Comparison of ENCODE assay signal across 16 cellular contexts in the genomic region with DNA sequence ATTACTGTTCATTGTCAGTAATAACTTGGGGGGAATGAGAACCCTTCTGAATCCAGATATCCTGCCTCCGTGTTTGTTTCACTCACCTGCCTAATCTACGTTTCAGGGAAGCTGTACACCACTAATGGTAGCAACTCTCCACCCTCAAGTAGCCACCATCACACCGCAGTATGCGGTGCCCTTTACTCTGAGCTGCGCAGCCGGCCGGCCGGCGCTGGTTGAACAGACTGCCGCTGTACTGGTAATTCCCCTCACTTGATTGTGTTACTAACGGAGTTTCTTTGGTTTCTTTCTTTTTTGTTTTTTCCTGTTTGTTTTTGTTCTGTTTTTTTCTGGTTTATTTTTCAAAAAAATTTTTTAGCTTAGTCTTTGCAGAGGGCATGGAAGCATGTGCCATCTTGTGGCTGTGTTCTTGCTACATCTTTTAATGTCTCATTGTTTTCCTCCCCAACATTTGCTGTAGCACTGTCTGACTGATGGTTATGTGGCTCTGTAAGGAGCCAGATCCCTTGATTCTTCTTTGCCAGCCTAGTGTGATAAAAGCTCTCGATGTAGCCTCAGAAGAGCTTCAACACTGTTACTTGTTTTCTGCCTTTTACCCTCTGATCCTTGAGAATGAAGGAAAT. TPM values are rescaled to one million over a fixed set of nuclear protein-coding genes. Genes with fewer than 3 reads are reported as not detected.
DNase-seq lines count a peak whose midpoint lies in the region; ATAC-seq and TF ChIP-seq lines count a peak whose summit lies in the region.
"Had no signal": no experiment of that assay in that cellular context is flagged by ENCODE, and none has a peak within 500 bp of the region (broad histone marks: within the 10 kb centered on the region; RNA-seq: fewer than 3 reads in every experiment).

No MANE protein-coding gene starts in this region.

- H3K4me3 ChIP-seq in A673 (ENCODE audit: low read depth, low read length, poor library complexity, severe bottlenecking), result no peak overlapping the region
- H3K4me3 ChIP-seq in DND-41 (ENCODE audit: low read depth in 1 of 2, low read length in 2 of 2), result no peak overlapping the region
- no peak overlapping the region for H3K4me3 ChIP-seq in fibroblast of mammary gland (ENCODE audit: control insufficient read depth, low read depth, low read length)
- no peak overlapping the region for H3K4me3 ChIP-seq in mammary epithelial cell (replicated peaks in 1 of 3; ENCODE audit: insufficient read depth in 1 of 3, low read depth in 2 of 3, low read length in 3 of 3)
- H3K4me3 ChIP-seq: gastrocnemius medialis, stomach had no signal

- POLR2A ChIA-PET in A673 (lab: Charles Lee; ENCODE audit: low non-redundant PET), result no interaction called here

- H4K20me1 ChIP-seq in DND-41 (ENCODE audit: insufficient read depth, low read length) (no peaks in the 10 kb centered on the region), mammary epithelial cell (ENCODE audit: insufficient read depth, low read length) (no peaks in the 10 kb centered on the region)

- H2AFZ ChIP-seq in DND-41 (ENCODE audit: low read depth, low read length) (no peak overlapping the region), mammary epithelial cell (ENCODE audit: low read depth, low read length) (no peak overlapping the region)

- DNase-seq in A673 (ENCODE audit: low spot score) (no peak), DND-41 (no peak), fibroblast of mammary gland (ENCODE audit: low read depth) (no peak), mammary epithelial cell (no peak), NCI-H748 treated with DMSO at 0.1 percent for 48 hours (lab: John Stamatoyannopoulos, UW) (no peak)
- DNase-seq: activated CD4-positive, alpha-beta T cell treated with anti-CD3 and anti-CD28 coated beads, Interleukin-2, amount 50 U/mL, for 1 hour; activated naive CD4-positive, alpha-beta T cell treated with anti-CD3 and anti-CD28 coated beads, Interleukin-2, amount 50 U/mL, for 16 hours; gastrocnemius medialis; NCI-H187 treated with DMSO at 0.1 percent for 48 hours; NCI-H774; right cardiac atrium; stomach had no signal

- H3K4me1 ChIP-seq in A673 (ENCODE audit: insufficient read depth, low read length, poor library complexity, severe bottlenecking), result peaks cover 6% of the 10 kb centered on the region
- no peaks in the 10 kb centered on the region for H3K4me1 ChIP-seq in DND-41 (ENCODE audit: insufficient read depth, low read length)
- no peaks in the 10 kb centered on the region for H3K4me1 ChIP-seq in mammary epithelial cell (ENCODE audit: insufficient read depth, low read length)
- H3K4me1 ChIP-seq: gastrocnemius medialis, stomach had no signal

- H3K9ac ChIP-seq in DND-41 (ENCODE audit: low read depth, low read length) (no peak overlapping the region), mammary epithelial cell (ENCODE audit: insufficient read depth, low read length) (no peak overlapping the region)

- in situ Hi-C loops in mammary epithelial cell (cut with MboI; ENCODE audit: low sequenced_read_pairs in 2 of 2), result no loop called here

- ATAC-seq in DND-41 (ENCODE audit: insufficient read depth, low read depth), result no peak
- no peak for ATAC-seq in GM21360 (IDR thresholded peaks at IDR 0.05; ENCODE audit: unreplicated experiment)
- no peak for ATAC-seq in HG03025 (IDR thresholded peaks at IDR 0.05; ENCODE audit: low FRiP score, unreplicated experiment)
- ATAC-seq: gastrocnemius medialis, right cardiac atrium had no signal

- no TSS peak for BruUV-seq in A673 (replicated peaks; lab: Mats Ljungman, UMichigan)
- no TSS peak for BruUV-seq in mammary epithelial cell (replicated peaks; lab: Mats Ljungman, UMichigan)

- dilution Hi-C loops in mammary epithelial cell (cut with HindIII; ENCODE audit: low sequenced_read_pairs), result no loop called here

- TF ChIP-seq CTCF in A673 (conservative IDR thresholded peaks at IDR 0.05; ENCODE audit: low read depth, low read length), result peak; percentile 30; the same call in 1 of the 2 replicates
- peak; percentile 33 for TF ChIP-seq CTCF in DND-41 (IDR thresholded peaks at IDR 0.05; ENCODE audit: borderline replicate concordance, extremely low read depth, low read length, poor library complexity, severe bottlenecking)
- peak; percentile 40 for TF ChIP-seq CTCF in VCaP (conservative IDR thresholded peaks at IDR 0.05)
- peak; percentile 17 for TF ChIP-seq CTCF in fibroblast of mammary gland (conservative IDR thresholded peaks at IDR 0.05; ENCODE audit: control insufficient read depth, insufficient read depth, low read depth, low read length)
- TF ChIP-seq CTCF in mammary epithelial cell (conservative IDR thresholded peaks at IDR 0.05 in 1 of 2, IDR thresholded peaks at IDR 0.05 in 1 of 2; ENCODE audit: extremely low read depth in 1 of 2, insufficient read depth in 1 of 2, low read depth in 1 of 2, low read length in 2 of 2), result peak in 1 of 2 donors; percentile 23

- WGBS in mammary epithelial cell (ENCODE audit: low coverage, missing lambda C conversion rate), result 97% methylated on average over 12 of the region's 12 CpGs

- H3K9me3 ChIP-seq in A673 (ENCODE audit: low read depth, low read length, poor library complexity, severe bottlenecking), result no peaks in the 10 kb centered on the region
- no peaks in the 10 kb centered on the region for H3K9me3 ChIP-seq in DND-41 (ENCODE audit: insufficient read depth, low read length, severe bottlenecking)
- H3K9me3 ChIP-seq in mammary epithelial cell (replicated peaks; ENCODE audit: insufficient read depth, low read length), result no peaks in the 10 kb centered on the region
- H3K9me3 ChIP-seq: gastrocnemius medialis, stomach had no signal

- peaks cover 82% of the 10 kb centered on the region for H3K36me3 ChIP-seq in A673 (ENCODE audit: insufficient read depth, low read length, poor library complexity, severe bottlenecking)
- peaks cover 95% of the 10 kb centered on the region for H3K36me3 ChIP-seq in DND-41 (ENCODE audit: insufficient read depth, low read length)
- peaks cover 9% of the 10 kb centered on the region for H3K36me3 ChIP-seq in mammary epithelial cell (ENCODE audit: insufficient read depth, low read length)

- H3K4me2 ChIP-seq in DND-41 (ENCODE audit: insufficient read depth, low read length) (no peak overlapping the region), mammary epithelial cell (ENCODE audit: insufficient read depth, low read depth, low read length) (no peak overlapping the region)

- no peak overlapping the region for H3K27ac ChIP-seq in A673 (ENCODE audit: low read depth, low read length, poor library complexity, severe bottlenecking)
- H3K27ac ChIP-seq in DND-41 (ENCODE audit: low read length), result no peak overlapping the region
- H3K27ac ChIP-seq in VCaP, result no peak overlapping the region
- H3K27ac ChIP-seq in mammary epithelial cell (ENCODE audit: insufficient read depth, low read depth, low read length), result no peak overlapping the region
- H3K27ac ChIP-seq: C4-2B, gastrocnemius medialis, stomach had no signal

- H3K27me3 ChIP-seq in A673 (replicated peaks; ENCODE audit: insufficient read depth, low read depth, low read length, poor library complexity), result no peaks in the 10 kb centered on the region
- no peaks in the 10 kb centered on the region for H3K27me3 ChIP-seq in DND-41 (ENCODE audit: insufficient read depth, low read length, poor library complexity)
- no peaks in the 10 kb centered on the region for H3K27me3 ChIP-seq in mammary epithelial cell (ENCODE audit: insufficient read depth, low read length)
- H3K27me3 ChIP-seq: gastrocnemius medialis, stomach had no signal

- H3K79me2 ChIP-seq in DND-41 (ENCODE audit: insufficient read depth, low read length), result peaks cover 3% of the 10 kb centered on the region; the same call in 1 of the 2 replicates
- H3K79me2 ChIP-seq in mammary epithelial cell (ENCODE audit: insufficient read depth, low read length), result no peaks in the 10 kb centered on the region

- intact Hi-C loops in A673 (cut with micrococcal nuclease; ENCODE audit: unreplicated experiment), result no loop called here
- intact Hi-C loops in mammary epithelial cell (cut with micrococcal nuclease), result no loop called here

- CTCF ChIA-PET in A673 (lab: Charles Lee), result no interaction called here
- CTCF ChIA-PET in mammary epithelial cell (lab: Charles Lee; ENCODE audit: low non-redundant PET), result interaction anchor here (0.6 kb wide), 2 partner anchors 127 to 854 kb away, joined by 4 to 11 read pairs; no protein-coding TSS in a partner anchor

RNA-seq across cellular contexts. Expression of a gene that starts 15.9 kb away (rescaled TPM):
- total RNA-seq in A673 (2021) (319 and 349 TPM in 2 replicates), mammary epithelial cell (under 1 TPM; 0.66 to 0.83 TPM)
- 0.73 TPM for polyA plus RNA-seq in mammary epithelial cell
- polyA minus RNA-seq in mammary epithelial cell, result 2.9 TPM

RNA-seq across cellular contexts. Expression of a gene that starts 34.3 kb away (rescaled TPM):
- total RNA-seq in A673 (2021) (71.8 and 81.3 TPM in 2 replicates), mammary epithelial cell (10 to 100 TPM; 29.3 to 38.4 TPM)
- polyA plus RNA-seq in mammary epithelial cell, result 25.2 TPM
- 32.7 TPM for polyA minus RNA-seq in mammary epithelial cell

RNA-seq across cellular contexts. Expression of a gene that starts 58.3 kb away (rescaled TPM):
- total RNA-seq in A673 (2021) (30.2 and 34.6 TPM in 2 replicates), mammary epithelial cell (10 to 100 TPM in 1 of 2 donors, 1 to 10 TPM in 1; 4.7 to 12.1 TPM)
- polyA plus RNA-seq in mammary epithelial cell, result 8.6 TPM
- polyA minus RNA-seq in mammary epithelial cell, result 14.4 TPM

RNA-seq across cellular contexts. Expression of a gene that starts 58.8 kb away (rescaled TPM):
- total RNA-seq in A673 (2021) (42.7 and 48.9 TPM in 2 replicates), mammary epithelial cell (10 to 100 TPM in 1 of 2 donors, 1 to 10 TPM in 1; 8.8 to 21.4 TPM)
- polyA plus RNA-seq in mammary epithelial cell, result 12.7 TPM
- polyA minus RNA-seq in mammary epithelial cell, result 27.3 TPM

Comparison
In these comparisons a context has a peak if more than half of its experiments do, and no peak if none do; other contexts are left out.
1. RNA of a gene that starts 15.9 kb away (total RNA-seq): 319 to 349 TPM in A673; 0.66 to 0.83 TPM in mammary epithelial cell; every median in the first group is over 100 times any median in the second.